In genomic region chr15:40045572-40046217, GRCh38 we compare ENCODE assay signal across 8 cellular contexts. TPM values are rescaled to one million over a fixed set of nuclear protein-coding genes. Genes with fewer than 3 reads are reported as not detected.
DNase-seq lines count a peak whose midpoint lies in the region; ATAC-seq lines count a peak whose summit lies in the region.

No MANE protein-coding gene starts in this region.

- CTCF ChIA-PET in CD8-positive, alpha-beta memory T cell (lab: Charles Lee): interaction anchor here (0.6 to 7.9 kb wide), 17 partner anchors 9 to 422 kb away, joined by 3 to 140 read pairs (median 3); partner anchors contain the start of genes BMF and PLCB2
- CTCF ChIA-PET in activated CD4-positive, alpha-beta memory T cell treated with anti-CD3 and anti-CD28 coated beads for 36 hours (lab: Charles Lee): interaction anchor here (0.5 to 7.6 kb wide), 30 partner anchors 8 to 292 kb away, joined by 3 to 195 read pairs (median 4); partner anchors contain the start of genes BMF, BUB1B and FSIP1

- intact Hi-C loops in activated CD4-positive, alpha-beta memory T cell treated with anti-CD3 and anti-CD28 coated beads for 36 hours (cut with micrococcal nuclease): loop anchor here (1.0 kb wide), 2 partner anchors 116 to 229 kb away; partner anchors contain the start of gene BUB1B

- H3K4me3 ChIP-seq in CD8-positive, alpha-beta memory T cell (ENCODE audit: low read length): peak overlapping the region; percentile 9

- peaks cover 0 to 1% (median 0%) of the 10 kb centered on the region in 3 donors for H3K36me3 Mint-ChIP-seq in CD8-positive, alpha-beta memory T cell
- H3K36me3 Mint-ChIP-seq in activated CD4-positive, alpha-beta memory T cell treated with anti-CD3 and anti-CD28 coated beads for 36 hours: no peaks in the 10 kb centered on the region

- no peaks in the 10 kb centered on the region for H3K27me3 Mint-ChIP-seq in CD8-positive, alpha-beta memory T cell
- no peaks in the 10 kb centered on the region for H3K27me3 Mint-ChIP-seq in activated CD4-positive, alpha-beta memory T cell treated with anti-CD3 and anti-CD28 coated beads for 36 hours

- no peaks in the 10 kb centered on the region for H3K9me3 ChIP-seq in CD8-positive, alpha-beta memory T cell (ENCODE audit: low read length)

- H3K4me3 Mint-ChIP-seq in CD8-positive, alpha-beta memory T cell: peak overlapping the region in 2 of 7 donors; percentile 42 to 56
- H3K4me3 Mint-ChIP-seq in activated CD4-positive, alpha-beta memory T cell treated with anti-CD3 and anti-CD28 coated beads for 36 hours: no peak overlapping the region

- peaks cover 46 to 62% (median 60%) of the 10 kb centered on the region in 3 donors for H3K4me1 Mint-ChIP-seq in CD8-positive, alpha-beta memory T cell
- peaks cover 61% of the 10 kb centered on the region for H3K4me1 Mint-ChIP-seq in activated CD4-positive, alpha-beta memory T cell treated with anti-CD3 and anti-CD28 coated beads for 36 hours (ENCODE audit: low read depth)

- ATAC-seq in HG02759 (IDR thresholded peaks at IDR 0.05; ENCODE audit: unreplicated experiment) (peak; percentile 14), HG03378 (IDR thresholded peaks at IDR 0.05; ENCODE audit: unreplicated experiment) (no peak)

- POLR2A ChIA-PET in CD8-positive, alpha-beta memory T cell (lab: Charles Lee): interaction anchor here (0.5 kb wide), 1 partner anchor 76 kb away, joined by 4 read pairs; no protein-coding TSS in a partner anchor
- POLR2A ChIA-PET in activated CD4-positive, alpha-beta memory T cell treated with anti-CD3 and anti-CD28 coated beads for 36 hours (lab: Charles Lee): interaction anchor here (0.7 to 2.9 kb wide), 4 partner anchors 10 to 55 kb away, joined by 3 to 22 read pairs (median 4); no protein-coding TSS in a partner anchor

- H3K27ac Mint-ChIP-seq in CD8-positive, alpha-beta memory T cell: peak overlapping the region in 7 of 8 donors; percentile 31 to 83 (median 67)
- peak overlapping the region; percentile 71 for H3K27ac Mint-ChIP-seq in activated CD4-positive, alpha-beta memory T cell treated with anti-CD3 and anti-CD28 coated beads for 36 hours

- no peak for DNase-seq in CD8-positive, alpha-beta memory T cell
- DNase-seq in activated CD4-positive, alpha-beta memory T cell treated with anti-CD3 and anti-CD28 coated beads for 36 hours: no peak
- DNase-seq in myocyte (ENCODE audit: low read depth) (peak; percentile 75), NCI-H2227 treated with DMSO at 0.1 percent for 48 hours (lab: John Stamatoyannopoulos, UW) (no peak), NCI-H2029 treated with DMSO at 0.1 percent for 48 hours (lab: John Stamatoyannopoulos, UW) (no peak), SW480 (ENCODE audit: low spot score) (no peak)

- H3K27me3 ChIP-seq in CD8-positive, alpha-beta memory T cell (ENCODE audit: insufficient read depth, low read length, poor library complexity, severe bottlenecking): no peaks in the 10 kb centered on the region

- no peaks in the 10 kb centered on the region for H3K36me3 ChIP-seq in CD8-positive, alpha-beta memory T cell (ENCODE audit: insufficient read depth, low read length)

- no peak overlapping the region for H3K27ac ChIP-seq in CD8-positive, alpha-beta memory T cell (ENCODE audit: low read depth, low read length)

- no peaks in the 10 kb centered on the region for H3K9me3 Mint-ChIP-seq in CD8-positive, alpha-beta memory T cell
- H3K9me3 Mint-ChIP-seq in activated CD4-positive, alpha-beta memory T cell treated with anti-CD3 and anti-CD28 coated beads for 36 hours: no peaks in the 10 kb centered on the region

- peaks cover 57% of the 10 kb centered on the region for H3K4me1 ChIP-seq in CD8-positive, alpha-beta memory T cell (ENCODE audit: insufficient read depth, low read length)

RNA-seq across cellular contexts. Expression of gene SRP14, which starts 6.7 kb away (rescaled TPM):
- total RNA-seq in CD8-positive, alpha-beta memory T cell: 100 to 1,000 TPM; 202 to 203 TPM
- 835 TPM for polyA plus RNA-seq in CD8-positive, alpha-beta memory T cell
- total RNA-seq in activated CD4-positive, alpha-beta memory T cell treated with anti-CD3 and anti-CD28 coated beads for 36 hours: 100 to 1,000 TPM; 168 to 170 TPM
- total RNA-seq in myocyte: 268 and 288 TPM in 2 replicates
- 357 TPM for polyA plus RNA-seq in myocyte (2012)
